In genomic region chr10:58780481-58780880, GRCh38 we compare ENCODE assay signal across 18 cellular contexts.
"Had no signal": no experiment of that assay in that cellular context is flagged by ENCODE, and none has a peak within 500 bp of the region (broad histone marks: within the 10 kb centered on the region; RNA-seq: fewer than 3 reads in every experiment).

No MANE protein-coding gene starts in this region.

- H3K4me3 ChIP-seq: colonic mucosa, esophagus muscularis mucosa, lung, thyroid gland, vagina had no signal

- H3K9me3 ChIP-seq: colonic mucosa, esophagus muscularis mucosa, thyroid gland, vagina had no signal

- H3K9me3 Mint-ChIP-seq: activated CD4-positive, alpha-beta memory T cell treated with anti-CD3 and anti-CD28 coated beads, Interleukin-2, amount 10 ng/mL, durations not matched to agents 7 days and 5 days; activated naive CD4-positive, alpha-beta T cell treated with anti-CD3 and anti-CD28 coated beads, Interleukin-2, amount 10 ng/mL, durations not matched to agents 7 days and 5 days; activated T-cell treated with anti-CD3 and anti-CD28 coated beads, Interleukin-2, amount 50 U/mL, for 24 hours; naive B cell; stimulated activated naive B cell treated with anti-CD40 and anti-IgM and Interleukin-4, amounts not matched to agents 10 μg/mL and 1 μg/mL and 100 μg/mL, for 72 hours; T-helper 1 cell treated with Interleukin-12 subunit alpha and Interleukin-12 subunit beta and Interleukin-4 antibody, amounts not matched to agents 30 μg/mL and 1 μg/mL, for 36 hours had no signal

- H3K27ac ChIP-seq: colonic mucosa, esophagus muscularis mucosa, foreskin keratinocyte, thyroid gland, vagina had no signal

- H3K4me1 ChIP-seq: thyroid gland had no signal

- H3K27ac Mint-ChIP-seq: activated CD4-positive, alpha-beta memory T cell treated with anti-CD3 and anti-CD28 coated beads, Interleukin-2, amount 10 ng/mL, durations not matched to agents 7 days and 5 days; activated naive CD4-positive, alpha-beta T cell treated with anti-CD3 and anti-CD28 coated beads, Interleukin-2, amount 10 ng/mL, durations not matched to agents 7 days and 5 days; activated T-cell treated with anti-CD3 and anti-CD28 coated beads, Interleukin-2, amount 50 U/mL, for 24 hours; naive B cell; stimulated activated naive B cell treated with anti-CD40 and anti-IgM and Interleukin-4, amounts not matched to agents 10 μg/mL and 1 μg/mL and 100 μg/mL, for 72 hours; T-helper 1 cell treated with Interleukin-12 subunit alpha and Interleukin-12 subunit beta and Interleukin-4 antibody, amounts not matched to agents 30 μg/mL and 1 μg/mL, for 36 hours had no signal

- H3K4me1 Mint-ChIP-seq: activated CD4-positive, alpha-beta memory T cell treated with anti-CD3 and anti-CD28 coated beads, Interleukin-2, amount 10 ng/mL, durations not matched to agents 7 days and 5 days; activated naive CD4-positive, alpha-beta T cell treated with anti-CD3 and anti-CD28 coated beads, Interleukin-2, amount 10 ng/mL, durations not matched to agents 7 days and 5 days; naive B cell; stimulated activated naive B cell treated with anti-CD40 and anti-IgM and Interleukin-4, amounts not matched to agents 10 μg/mL and 1 μg/mL and 100 μg/mL, for 72 hours had no signal

- H3K27me3 Mint-ChIP-seq: activated naive CD4-positive, alpha-beta T cell treated with anti-CD3 and anti-CD28 coated beads, Interleukin-2, amount 10 ng/mL, durations not matched to agents 7 days and 5 days had no signal

- ATAC-seq: foreskin keratinocyte; left colon; stimulated activated naive B cell treated with anti-CD40 and anti-IgM and Interleukin-4, amounts not matched to agents 10 μg/mL and 1 μg/mL and 100 μg/mL, for 72 hours had no signal

- DNase-seq: activated CD4-positive, alpha-beta memory T cell treated with anti-CD3 and anti-CD28 coated beads, Interleukin-2, amount 10 ng/mL, durations not matched to agents 7 days and 5 days; activated CD4-positive, alpha-beta T cell treated with anti-CD3 and anti-CD28 coated beads for 4 hours; activated naive CD4-positive, alpha-beta T cell treated with anti-CD3 and anti-CD28 coated beads, Interleukin-2, amount 10 ng/mL, durations not matched to agents 7 days and 5 days; activated T-cell treated with anti-CD3 and anti-CD28 coated beads, Interleukin-2, amount 50 U/mL, for 24 hours; caudate nucleus; colonic mucosa; foreskin keratinocyte; head of caudate nucleus; left colon; naive B cell; stimulated activated CD4-positive, alpha-beta T cell treated with anti-CD3 and anti-CD28 coated beads, Interleukin-15, amount 100 ng/mL, for 24 hours; stimulated activated CD4-positive, alpha-beta T cell treated with anti-CD3 and anti-CD28 coated beads, Interleukin-4, amount 100 ng/mL, for 1 hour; stimulated activated naive B cell treated with anti-CD40 and anti-IgM and Interleukin-4, amounts not matched to agents 10 μg/mL and 1 μg/mL and 100 μg/mL, for 72 hours; thyroid gland had no signal

- H3K4me3 Mint-ChIP-seq: activated CD4-positive, alpha-beta memory T cell treated with anti-CD3 and anti-CD28 coated beads, Interleukin-2, amount 10 ng/mL, durations not matched to agents 7 days and 5 days; activated naive CD4-positive, alpha-beta T cell treated with anti-CD3 and anti-CD28 coated beads, Interleukin-2, amount 10 ng/mL, durations not matched to agents 7 days and 5 days; activated T-cell treated with anti-CD3 and anti-CD28 coated beads, Interleukin-2, amount 50 U/mL, for 24 hours; naive B cell; stimulated activated naive B cell treated with anti-CD40 and anti-IgM and Interleukin-4, amounts not matched to agents 10 μg/mL and 1 μg/mL and 100 μg/mL, for 72 hours; T-helper 1 cell treated with Interleukin-12 subunit alpha and Interleukin-12 subunit beta and Interleukin-4 antibody, amounts not matched to agents 30 μg/mL and 1 μg/mL, for 36 hours had no signal

- H3K36me3 ChIP-seq: colonic mucosa, esophagus muscularis mucosa, thyroid gland, vagina had no signal

- H3K36me3 Mint-ChIP-seq: activated naive CD4-positive, alpha-beta T cell treated with anti-CD3 and anti-CD28 coated beads, Interleukin-2, amount 10 ng/mL, durations not matched to agents 7 days and 5 days; naive B cell; stimulated activated naive B cell treated with anti-CD40 and anti-IgM and Interleukin-4, amounts not matched to agents 10 μg/mL and 1 μg/mL and 100 μg/mL, for 72 hours had no signal
